17 cellular contexts compared by ENCODE assay signal in genomic region chr1:205593532-205593931, GRCh38. TPM values are rescaled to one million over a fixed set of nuclear protein-coding genes. Genes with fewer than 3 reads are reported as not detected.
DNase-seq lines count a peak whose midpoint lies in the region; ATAC-seq and TF ChIP-seq lines count a peak whose summit lies in the region.
"Had no signal": no experiment of that assay in that cellular context is flagged by ENCODE, and none has a peak within 500 bp of the region (broad histone marks: within the 10 kb centered on the region; RNA-seq: fewer than 3 reads in every experiment).

No MANE protein-coding gene starts in this region.

- intact Hi-C loops in spleen (cut with DNase I; ENCODE audit: low total_unique reads) = loop anchor here (5.0 kb wide), 3 partner anchors 39 to 119 kb away; partner anchors contain the start of gene ELK4

- peaks cover 9% of the 10 kb centered on the region for H3K27me3 Mint-ChIP-seq in activated naive CD4-positive, alpha-beta T cell treated with anti-CD3 and anti-CD28 coated beads, Interleukin-2, amount 10 ng/mL, durations not matched to agents 7 days and 5 days
- no peaks in the 10 kb centered on the region for H3K27me3 Mint-ChIP-seq in activated T-helper 17 cell treated with anti-CD3 and anti-CD28 coated beads, Interleukin-2, amount 50 U/mL, for 72 hours

- ATAC-seq in HG02759 (IDR thresholded peaks at IDR 0.05; ENCODE audit: unreplicated experiment) = peak; percentile 36
- no peak for ATAC-seq in activated T-helper 17 cell treated with anti-CD3 and anti-CD28 coated beads, Interleukin-2, amount 50 U/mL, for 72 hours (replicated peaks)
- no peak for ATAC-seq in HG03139 (IDR thresholded peaks at IDR 0.05; ENCODE audit: unreplicated experiment)
- ATAC-seq: SK-N-SH treated with all-trans-retinoic acid at 6 μM for 48 hours had no signal

- TF ChIP-seq CTCF in spleen (IDR thresholded peaks at IDR 0.05 in 8 of 11, conservative IDR thresholded peaks at IDR 0.05 in 3 of 11) = no peak
- TF ChIP-seq CTCF in WERI-Rb-1 (IDR thresholded peaks at IDR 0.05; ENCODE audit: low read depth, low read length) = no peak

- no peak for DNase-seq in activated naive CD4-positive, alpha-beta T cell treated with anti-CD3 and anti-CD28 coated beads, Interleukin-2, amount 10 ng/mL, durations not matched to agents 7 days and 5 days
- no peak for DNase-seq in activated naive CD4-positive, alpha-beta T cell (lab: John Stamatoyannopoulos, UW)
- DNase-seq in spleen (no peak), WERI-Rb-1 (no peak), Kasumi-1 (lab: John Stamatoyannopoulos, UW) (no peak)
- DNase-seq: activated CD4-positive, alpha-beta T cell treated with anti-CD3 and anti-CD28 coated beads, Interleukin-2, amount 50 U/mL, for 4 hours; AML-193; GF-D8; midbrain; NCI-H1436 treated with DMSO at 0.1 percent for 48 hours; NCI-H82; sigmoid colon had no signal

- TF ChIP-seq POLR2A in spleen (IDR thresholded peaks at IDR 0.05) = no peak

- peak overlapping the region; percentile 66 for H3K4me3 Mint-ChIP-seq in activated naive CD4-positive, alpha-beta T cell treated with anti-CD3 and anti-CD28 coated beads, Interleukin-2, amount 10 ng/mL, durations not matched to agents 7 days and 5 days
- H3K4me3 Mint-ChIP-seq in activated T-helper 17 cell treated with anti-CD3 and anti-CD28 coated beads, Interleukin-2, amount 50 U/mL, for 72 hours = peak overlapping the region; percentile 79
- H3K4me3 Mint-ChIP-seq: type B pancreatic cell had no signal

- peaks cover 58% of the 10 kb centered on the region for H3K4me1 Mint-ChIP-seq in activated naive CD4-positive, alpha-beta T cell treated with anti-CD3 and anti-CD28 coated beads, Interleukin-2, amount 10 ng/mL, durations not matched to agents 7 days and 5 days
- peaks cover 8% of the 10 kb centered on the region for H3K4me1 Mint-ChIP-seq in activated T-helper 17 cell treated with anti-CD3 and anti-CD28 coated beads, Interleukin-2, amount 50 U/mL, for 72 hours

- no peaks in the 10 kb centered on the region for H3K27me3 ChIP-seq in spleen (replicated peaks in 1 of 7)
- peaks cover 51% of the 10 kb centered on the region for H3K27me3 ChIP-seq in WERI-Rb-1 (ENCODE audit: insufficient read depth, low read depth, severe bottlenecking)
- H3K27me3 ChIP-seq: sigmoid colon had no signal

- H3K27ac Mint-ChIP-seq in activated naive CD4-positive, alpha-beta T cell treated with anti-CD3 and anti-CD28 coated beads, Interleukin-2, amount 10 ng/mL, durations not matched to agents 7 days and 5 days = peak overlapping the region; percentile 93
- H3K27ac Mint-ChIP-seq in activated T-helper 17 cell treated with anti-CD3 and anti-CD28 coated beads, Interleukin-2, amount 50 U/mL, for 72 hours = peak overlapping the region; percentile 79
- H3K27ac Mint-ChIP-seq: type B pancreatic cell had no signal

- H3K9me3 ChIP-seq in spleen (no peaks in the 10 kb centered on the region), WERI-Rb-1 (ENCODE audit: severe bottlenecking) (no peaks in the 10 kb centered on the region)
- H3K9me3 ChIP-seq: sigmoid colon had no signal

- CTCF ChIA-PET in activated naive CD4-positive, alpha-beta T cell treated with anti-CD3 and anti-CD28 coated beads, Interleukin-2, amount 10 ng/mL, durations not matched to agents 7 days and 5 days (lab: Charles Lee) = interaction anchor here (0.6 to 9.7 kb wide), 7 partner anchors 8 to 384 kb away, joined by 3 to 337 read pairs (median 16); partner anchors contain the start of gene ELK4

- peaks cover 29% of the 10 kb centered on the region for H3K36me3 Mint-ChIP-seq in activated naive CD4-positive, alpha-beta T cell treated with anti-CD3 and anti-CD28 coated beads, Interleukin-2, amount 10 ng/mL, durations not matched to agents 7 days and 5 days
- H3K36me3 Mint-ChIP-seq in activated T-helper 17 cell treated with anti-CD3 and anti-CD28 coated beads, Interleukin-2, amount 50 U/mL, for 72 hours (ENCODE audit: low read depth) = peaks cover 19% of the 10 kb centered on the region
- H3K36me3 Mint-ChIP-seq: type B pancreatic cell had no signal

- H3K4me1 ChIP-seq in spleen = peaks cover 0 to 61% (median 34%) of the 10 kb centered on the region in 6 donors

- H3K4me3 ChIP-seq in spleen (no peak overlapping the region), WERI-Rb-1 (ENCODE audit: low read depth, low read length) (no peak overlapping the region)
- H3K4me3 ChIP-seq: sigmoid colon had no signal

- H3K36me3 ChIP-seq in spleen (peaks cover 0 to 17% (median 4%) of the 10 kb centered on the region in 6 donors), WERI-Rb-1 (no peaks in the 10 kb centered on the region; the same call in 1 of the 2 replicates)
- H3K36me3 ChIP-seq: sigmoid colon had no signal

- 4 to 19% (median 11%) methylated on average over 4 of the region's 4 CpGs for WGBS in spleen, 5 donors

- H3K27ac ChIP-seq in spleen = peak overlapping the region; percentile 1 to 78 (median 71)
- H3K27ac ChIP-seq in WERI-Rb-1 = no peak overlapping the region

- no peaks in the 10 kb centered on the region for H3K9me3 Mint-ChIP-seq in activated naive CD4-positive, alpha-beta T cell treated with anti-CD3 and anti-CD28 coated beads, Interleukin-2, amount 10 ng/mL, durations not matched to agents 7 days and 5 days
- no peaks in the 10 kb centered on the region for H3K9me3 Mint-ChIP-seq in activated T-helper 17 cell treated with anti-CD3 and anti-CD28 coated beads, Interleukin-2, amount 50 U/mL, for 72 hours
- H3K9me3 Mint-ChIP-seq: type B pancreatic cell had no signal

RNA-seq across cellular contexts. Expression of gene ELK4, which starts 38.3 kb away (rescaled TPM):
- total RNA-seq in activated T-helper 17 cell treated with anti-CD3 and anti-CD28 coated beads, Interleukin-2, amount 50 U/mL, for 72 hours = 10 to 100 TPM; 72.9 to 76.4 TPM
- 100 to 1,000 TPM in 4 of 7 donors, 10 to 100 TPM in 3; 50.9 to 109 (median 102) TPM for total RNA-seq in spleen
- 10 to 100 TPM in 1 of 3 donors, 1 to 10 TPM in 2; 8.5 to 12.5 (median 9.8) TPM for polyA plus RNA-seq in spleen
